9 cellular contexts compared by ENCODE assay signal in genomic region chr9:137757613-137758029, GRCh38.
DNase-seq lines count a peak whose midpoint lies in the region; ATAC-seq and TF ChIP-seq lines count a peak whose summit lies in the region.
"Had no signal": no experiment of that assay in that cellular context is flagged by ENCODE, and none has a peak within 500 bp of the region (broad histone marks: within the 10 kb centered on the region; RNA-seq: fewer than 3 reads in every experiment).

No MANE protein-coding gene starts in this region.

- H3K27ac Mint-ChIP-seq in WTC11 = peak overlapping the region; percentile 44

- H3K4me1 ChIP-seq in ACC112 (ENCODE audit: control insufficient read depth, insufficient read depth, low read length, unreplicated experiment) = peaks cover 17% of the 10 kb centered on the region

- H3K4me3 ChIP-seq in ACC112 (ENCODE audit: low read depth, low read length) = no peak overlapping the region
- H3K4me3 ChIP-seq in fibroblast of villous mesenchyme (ENCODE audit: low read depth, low read length) = peak overlapping the region; percentile 6

- no peak overlapping the region for H3K4me3 Mint-ChIP-seq in WTC11

- H3K27me3 Mint-ChIP-seq in WTC11 (ENCODE audit: low read depth) = no peaks in the 10 kb centered on the region

- ATAC-seq in GM21619 (IDR thresholded peaks at IDR 0.05; ENCODE audit: unreplicated experiment) (peak; percentile 32), WTC11 (no peak), HG02588 (IDR thresholded peaks at IDR 0.05; ENCODE audit: unreplicated experiment) (no peak)

- no peaks in the 10 kb centered on the region for H3K27me3 ChIP-seq in ACC112 (ENCODE audit: insufficient read depth, low read length)

- H3K27ac ChIP-seq in ACC112 (ENCODE audit: low read depth, low read length) = peak overlapping the region; percentile 58

- no peak for TF ChIP-seq CTCF in WTC11 (IDR thresholded peaks at IDR 0.05)
- TF ChIP-seq CTCF in fibroblast of villous mesenchyme (IDR thresholded peaks at IDR 0.05; ENCODE audit: insufficient read depth, low read depth, low read length) = no peak

- H2AFZ ChIP-seq in ACC112 (ENCODE audit: low read length, unreplicated experiment) = no peak overlapping the region

- peaks cover 79% of the 10 kb centered on the region for H3K36me3 Mint-ChIP-seq in WTC11

- CTCF ChIA-PET in WTC11 (lab: Charles Lee) = interaction anchor here (0.9 to 1.3 kb wide), 2 partner anchors 63 to 85 kb away, joined by 3 to 5 read pairs; no protein-coding TSS in a partner anchor

- H3K36me3 ChIP-seq in ACC112 (ENCODE audit: insufficient read depth, low read length) = peaks cover 33% of the 10 kb centered on the region

- POLR2A ChIA-PET in WTC11 (lab: Charles Lee) = no interaction called here

- no peak for TF ChIP-seq POLR2A in erythroblast (IDR thresholded peaks at IDR 0.05; ENCODE audit: low read length)

- H3K9me3 Mint-ChIP-seq in WTC11 = peaks cover 7% of the 10 kb centered on the region

- peaks cover 10% of the 10 kb centered on the region for H3K79me2 ChIP-seq in ACC112 (ENCODE audit: control insufficient read depth, insufficient read depth, low read length, unreplicated experiment)

- DNase-seq in WTC11 (ENCODE audit: low spot score) (no peak), fibroblast of villous mesenchyme (ENCODE audit: low read depth) (peak; percentile 89), COLO668 (lab: John Stamatoyannopoulos, UW; ENCODE audit: unreplicated experiment) (no peak), erythroblast (lab: John Stamatoyannopoulos, UW) (no peak)
- no peak for DNase-seq in effector CD8-positive, alpha-beta T cell (lab: John Stamatoyannopoulos, UW)
- DNase-seq: DMS79 had no signal

- peaks cover 19% of the 10 kb centered on the region for H3K4me1 Mint-ChIP-seq in WTC11

TF ChIP-seq in WTC11, 78 proteins besides CTCF, POLR2A, EP300 and RAD21:
- TF ChIP-seq ZNF425 (CRISPR knock-in tag; conservative IDR thresholded peaks at IDR 0.05) (no peak), ZNF512 (CRISPR knock-in tag; IDR thresholded peaks at IDR 0.05; ENCODE audit: borderline replicate concordance) (no peak), IRF2 (CRISPR knock-in tag; IDR thresholded peaks at IDR 0.05; ENCODE audit: borderline replicate concordance, low read depth) (no peak), EMX1 (CRISPR knock-in tag; IDR thresholded peaks at IDR 0.05) (no peak), NFE2L1 (CRISPR knock-in tag; IDR thresholded peaks at IDR 0.05) (no peak), FOXP4 (CRISPR knock-in tag; IDR thresholded peaks at IDR 0.05) (no peak), FOXJ3 (CRISPR knock-in tag; IDR thresholded peaks at IDR 0.05; ENCODE audit: borderline replicate concordance) (no peak), PRRX2 (CRISPR knock-in tag; IDR thresholded peaks at IDR 0.05) (no peak), NR1H2 (CRISPR knock-in tag; IDR thresholded peaks at IDR 0.05) (no peak), SMAD4 (CRISPR knock-in tag; IDR thresholded peaks at IDR 0.05) (no peak), ATF3 (CRISPR knock-in tag; conservative IDR thresholded peaks at IDR 0.05) (no peak)
TF ChIP-seq in WTC11: peak in this region for 0.
